ENCODE assay signal across 10 cellular contexts in the genomic region with DNA sequence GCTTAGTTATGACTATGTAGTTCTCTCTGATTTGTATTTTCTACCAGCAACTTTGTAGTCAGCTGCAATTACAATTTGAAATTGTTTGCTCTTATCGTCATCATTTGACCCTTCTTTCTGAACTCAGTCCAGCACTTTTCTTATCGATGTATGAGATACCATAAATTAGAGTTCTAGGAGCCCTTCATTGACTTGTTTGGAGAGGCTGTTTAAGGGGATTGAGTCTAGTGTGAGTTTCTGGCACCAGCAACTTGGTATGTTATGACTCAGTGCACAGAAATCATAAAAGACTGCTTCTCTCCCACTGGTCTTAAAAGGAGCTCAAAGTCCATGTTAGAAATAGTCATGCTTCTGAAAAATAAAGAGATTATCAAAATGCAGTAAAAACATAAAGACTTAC.
A peak's percentile ranks its signal among the peaks of the same experiment; 100 is the strongest.
DNase-seq lines count a peak whose midpoint lies in the region; ATAC-seq and TF ChIP-seq lines count a peak whose summit lies in the region.
"Had no signal": no experiment of that assay in that cellular context is flagged by ENCODE, and none has a peak within 500 bp of the region (broad histone marks: within the 10 kb centered on the region; RNA-seq: fewer than 3 reads in every experiment).

No MANE protein-coding gene starts in this region.

- BruUV-seq in Caco-2 (replicated peaks; lab: Mats Ljungman, UMichigan), result no TSS peak

- no peak overlapping the region for H3K4me3 ChIP-seq in Caco-2 (ENCODE audit: low read depth, low read length)

- H3K27me3 ChIP-seq in Caco-2 (replicated peaks; ENCODE audit: control insufficient read depth, insufficient read depth, low read length), result no peaks in the 10 kb centered on the region
- H3K27me3 ChIP-seq: neutrophil had no signal

- no peaks in the 10 kb centered on the region for H3K9me3 ChIP-seq in Caco-2
- H3K9me3 ChIP-seq: neutrophil had no signal

- POLR2A ChIA-PET in Caco-2 (lab: Charles Lee), result interaction anchor here (0.8 to 1.2 kb wide), 3 partner anchors 52 to 190 kb away, joined by 3 to 4 read pairs (median 4); a partner anchor contains a TSS

- H3K36me3 ChIP-seq in Caco-2 (ENCODE audit: control insufficient read depth, insufficient read depth, low read length), result no peaks in the 10 kb centered on the region
- H3K36me3 ChIP-seq: neutrophil had no signal

- no peaks in the 10 kb centered on the region for H3K9me3 Mint-ChIP-seq in Caco-2 (ENCODE audit: unreplicated experiment)
- H3K9me3 Mint-ChIP-seq in nephron, result no peaks in the 10 kb centered on the region
- peaks cover 0 to 1% of the 10 kb centered on the region in 2 donors for H3K9me3 Mint-ChIP-seq in effector memory CD8-positive, alpha-beta T cell

- CTCF ChIA-PET in Caco-2 (lab: Charles Lee), result interaction anchor here (0.9 kb wide), 1 partner anchor 192 kb away, joined by 3 read pairs; no protein-coding TSS in a partner anchor

- no peak for ATAC-seq in HG03159 (IDR thresholded peaks at IDR 0.05; ENCODE audit: unreplicated experiment)
- ATAC-seq in effector memory CD8-positive, alpha-beta T cell (replicated peaks), result no peak
- ATAC-seq: Panc1 had no signal

- H3K4me1 Mint-ChIP-seq in Caco-2 (ENCODE audit: low read depth, unreplicated experiment) (peaks cover 8% of the 10 kb centered on the region), nephron (peaks cover 6% of the 10 kb centered on the region)
- H3K4me1 Mint-ChIP-seq in effector memory CD8-positive, alpha-beta T cell (ENCODE audit: low read depth in 2 of 2), result no peaks in the 10 kb centered on the region

- H3K4me1 ChIP-seq in Caco-2, result peaks cover 57% of the 10 kb centered on the region

- H3K4me3 Mint-ChIP-seq in Caco-2 (ENCODE audit: unreplicated experiment) (peak overlapping the region; percentile 59), nephron (peak overlapping the region in 2 of 3 experiments; percentile 11 to 17)
- H3K4me3 Mint-ChIP-seq in effector memory CD8-positive, alpha-beta T cell, result no peak overlapping the region

- H3K27ac Mint-ChIP-seq in Caco-2 (ENCODE audit: unreplicated experiment) (peak overlapping the region; percentile 51), nephron (peak overlapping the region; percentile 37 to 88 (median 82))
- no peak overlapping the region for H3K27ac Mint-ChIP-seq in effector memory CD8-positive, alpha-beta T cell

- no peaks in the 10 kb centered on the region for H3K27me3 Mint-ChIP-seq in Caco-2 (ENCODE audit: insufficient read depth, unreplicated experiment)
- no peaks in the 10 kb centered on the region for H3K27me3 Mint-ChIP-seq in nephron (ENCODE audit: low read depth)
- H3K27me3 Mint-ChIP-seq in effector memory CD8-positive, alpha-beta T cell, result no peaks in the 10 kb centered on the region

- DNase-seq in Caco-2 (peak; percentile 60 to 64), NCI-H146 (lab: John Stamatoyannopoulos, UW) (peak; percentile 34), dedifferentiated amniotic fluid mesenchymal stem cell (ENCODE audit: extremely low spot score) (peak; percentile 71), cerebellum (ENCODE audit: low spot score) (no peak), SKM-1 treated with dmso at 0.1 percent for 144 hours (lab: John Stamatoyannopoulos, UW; ENCODE audit: unreplicated experiment) (no peak)
- DNase-seq in effector memory CD8-positive, alpha-beta T cell, result no peak

- intact Hi-C loops in Caco-2 (cut with micrococcal nuclease; ENCODE audit: unreplicated experiment), result loop anchor here (1.0 to 5.0 kb wide), 3 partner anchors 71 to 685 kb away; a partner anchor contains a TSS

- no peak for TF ChIP-seq CTCF in Caco-2 (IDR thresholded peaks at IDR 0.05; ENCODE audit: insufficient read depth in 1 of 2, low read depth in 1 of 2, low read length in 1 of 2, severe bottlenecking in 1 of 2, unreplicated experiment in 1 of 2)
- no peak for TF ChIP-seq CTCF in nephron (IDR thresholded peaks at IDR 0.05; ENCODE audit: unreplicated experiment in 3 of 3)

- no peaks in the 10 kb centered on the region for H3K36me3 Mint-ChIP-seq in Caco-2 (ENCODE audit: insufficient read depth, unreplicated experiment)
- no peaks in the 10 kb centered on the region for H3K36me3 Mint-ChIP-seq in nephron (ENCODE audit: low read depth)
- no peaks in the 10 kb centered on the region for H3K36me3 Mint-ChIP-seq in effector memory CD8-positive, alpha-beta T cell (ENCODE audit: insufficient read depth)

Comparison
In these comparisons a context has a peak if more than half of its experiments do, and no peak if none do; other contexts are left out.
1. DNase-seq: peak in Caco-2 (2 of 2), NCI-H146 (single experiment) and dedifferentiated amniotic fluid mesenchymal stem cell (single experiment); none in cerebellum (single experiment), effector memory CD8-positive, alpha-beta T cell (0 of 3) and SKM-1 treated with dmso at 0.1 percent for 144 hours (single experiment).
2. H3K27ac Mint-ChIP-seq: peak in Caco-2 (single experiment) and nephron (3 of 3); none in effector memory CD8-positive, alpha-beta T cell (0 of 2).
3. H3K4me3 Mint-ChIP-seq: peak in Caco-2 (single experiment) and nephron (2 of 3); none in effector memory CD8-positive, alpha-beta T cell (0 of 2).